Comparison of ENCODE assay signal across 10 cellular contexts in the genomic region with DNA sequence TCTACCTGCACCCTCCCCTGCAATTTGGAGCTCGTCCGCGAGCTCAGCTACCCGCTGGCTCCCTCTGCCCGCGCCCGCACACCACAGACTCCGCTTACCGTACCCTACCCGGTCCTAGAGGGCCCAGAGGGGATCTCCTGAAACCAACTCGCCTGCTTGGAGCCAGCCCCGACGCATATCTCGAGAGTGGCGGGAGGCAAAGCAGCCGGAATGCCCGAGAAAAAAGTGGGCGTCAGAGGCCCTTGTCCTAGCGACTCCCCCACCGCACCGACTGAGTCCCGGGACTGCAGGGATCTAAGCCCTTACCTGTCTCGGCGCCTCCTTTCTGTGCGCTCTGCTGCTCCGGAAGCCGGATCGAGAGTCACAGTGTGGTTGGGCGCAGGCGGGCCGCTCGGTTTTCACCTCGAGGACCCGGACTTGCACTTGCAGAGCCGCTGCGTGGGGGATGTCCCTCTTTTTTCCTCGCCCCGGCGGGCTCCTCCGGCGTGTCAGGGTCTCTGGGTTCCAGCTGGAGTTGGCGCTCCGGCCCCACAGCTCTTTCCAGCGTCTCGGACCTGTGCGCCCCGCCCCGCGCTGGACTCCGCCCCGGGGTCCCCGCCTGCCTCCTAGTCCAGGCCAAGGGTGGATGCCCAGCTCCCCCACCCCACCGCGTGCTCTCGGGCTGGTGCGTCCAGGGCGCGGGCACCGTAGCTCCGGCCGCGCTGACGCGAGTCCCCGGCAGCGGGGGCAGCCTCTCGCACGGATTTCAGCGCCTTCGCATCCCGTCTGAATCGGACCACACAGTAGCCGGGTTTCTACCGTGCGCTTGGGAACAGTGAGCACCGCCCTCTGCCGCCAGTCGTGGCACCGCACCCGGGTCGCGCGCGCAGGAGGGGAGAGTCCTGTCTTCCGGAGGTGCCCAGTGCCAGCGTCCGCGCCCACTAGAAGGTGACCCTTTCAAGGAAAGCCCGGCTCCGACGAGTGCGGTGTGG. TPM values are rescaled to one million over a fixed set of nuclear protein-coding genes. Genes with fewer than 3 reads are reported as not detected.
A peak's percentile ranks its signal among the peaks of the same experiment; 100 is the strongest.
DNase-seq lines count a peak whose midpoint lies in the region; ATAC-seq and TF ChIP-seq lines count a peak whose summit lies in the region.
"Had no signal": no experiment of that assay in that cellular context is flagged by ENCODE, and none has a peak within 500 bp of the region (broad histone marks: within the 10 kb centered on the region; RNA-seq: fewer than 3 reads in every experiment).

PROKR2 (minus strand) TSS at position 767 of the 971 bp plus-strand sequence. CDS start 2,585 bp downstream, outside the sequence.

- intact Hi-C loops in CD8-positive, alpha-beta T cell (cut with DNase I, micrococcal nuclease) = no loop called here
- intact Hi-C loops in OCI-LY7 (cut with micrococcal nuclease; ENCODE audit: unreplicated experiment) = no loop called here

- H3K4me3 ChIP-seq in CD8-positive, alpha-beta T cell (ENCODE audit: low read depth, low read length) = no peak within 1 kb of the TSS
- H3K4me3 ChIP-seq in H7 (ENCODE audit: insufficient read depth, low read depth, low read length) = peak within 1 kb of the TSS; percentile 72
- no peak within 1 kb of the TSS for H3K4me3 ChIP-seq in OCI-LY7 (ENCODE audit: low read depth, low read length, poor library complexity, severe bottlenecking)

- H3K27ac Mint-ChIP-seq in CD8-positive, alpha-beta T cell = no peak within 1 kb of the TSS
- H3K27ac Mint-ChIP-seq in activated naive CD8-positive, alpha-beta T cell treated with anti-CD3 and anti-CD28 coated beads, Interleukin-2, amount 50 U/mL, for 24 hours = no peak within 1 kb of the TSS
- H3K27ac Mint-ChIP-seq: stimulated activated memory B cell treated with anti-CD40 and anti-IgM and Interleukin-4, amounts not matched to agents 10 μg/mL and 1 μg/mL and 100 μg/mL, for 72 hours had no signal

- no peak for ATAC-seq in CD8-positive, alpha-beta T cell
- peak; percentile 38 for ATAC-seq in activated naive CD8-positive, alpha-beta T cell treated with anti-CD3 and anti-CD28 coated beads, Interleukin-2, amount 50 U/mL, for 24 hours
- no peak for ATAC-seq in HG02981 (IDR thresholded peaks at IDR 0.05; ENCODE audit: unreplicated experiment)
- ATAC-seq: stimulated activated memory B cell treated with anti-CD40 and anti-IgM and Interleukin-4, amounts not matched to agents 10 μg/mL and 1 μg/mL and 100 μg/mL, for 72 hours had no signal

- no peak within 1 kb of the TSS for H3K27ac ChIP-seq in CD8-positive, alpha-beta T cell (ENCODE audit: low read depth, low read length)
- H3K27ac ChIP-seq in OCI-LY7 (ENCODE audit: low read depth, low read length, poor library complexity, severe bottlenecking) = no peak within 1 kb of the TSS

- CTCF ChIA-PET in CD8-positive, alpha-beta T cell (lab: Charles Lee) = no interaction called here
- CTCF ChIA-PET in OCI-LY7 (lab: Charles Lee; ENCODE audit: unreplicated experiment) = no interaction called here

- H3K4me2 ChIP-seq in OCI-LY7 (ENCODE audit: low read length) = no peak within 1 kb of the TSS

- peaks cover 2% of the 10 kb centered on the region for H3K4me1 Mint-ChIP-seq in CD8-positive, alpha-beta T cell (ENCODE audit: low read depth)
- H3K4me1 Mint-ChIP-seq in activated naive CD8-positive, alpha-beta T cell treated with anti-CD3 and anti-CD28 coated beads, Interleukin-2, amount 50 U/mL, for 24 hours = no peaks in the 10 kb centered on the region
- H3K4me1 Mint-ChIP-seq: stimulated activated memory B cell treated with anti-CD40 and anti-IgM and Interleukin-4, amounts not matched to agents 10 μg/mL and 1 μg/mL and 100 μg/mL, for 72 hours had no signal

- H3K36me3 Mint-ChIP-seq in CD8-positive, alpha-beta T cell = no peaks in the 10 kb centered on the region
- H3K36me3 Mint-ChIP-seq in activated naive CD8-positive, alpha-beta T cell treated with anti-CD3 and anti-CD28 coated beads, Interleukin-2, amount 50 U/mL, for 24 hours (ENCODE audit: low read depth) = no peaks in the 10 kb centered on the region
- H3K36me3 Mint-ChIP-seq: stimulated activated memory B cell treated with anti-CD40 and anti-IgM and Interleukin-4, amounts not matched to agents 10 μg/mL and 1 μg/mL and 100 μg/mL, for 72 hours had no signal

- peaks cover 6% of the 10 kb centered on the region for H3K27me3 ChIP-seq in CD8-positive, alpha-beta T cell (ENCODE audit: insufficient read depth, low read length)
- H3K27me3 ChIP-seq in H7 (ENCODE audit: control insufficient read depth, insufficient read depth, low read length) = peaks cover 50% of the 10 kb centered on the region

- H3K9me2 ChIP-seq in OCI-LY7 (ENCODE audit: insufficient read depth, low read length) = no peaks in the 10 kb centered on the region

- no peak for TF ChIP-seq CTCF in CD8-positive, alpha-beta T cell (IDR thresholded peaks at IDR 0.05)
- no peak for TF ChIP-seq CTCF in OCI-LY7 (conservative IDR thresholded peaks at IDR 0.05; ENCODE audit: low read length)

- no TSS peak for BruUV-seq in OCI-LY7 (replicated peaks; lab: Mats Ljungman, UMichigan)

- DNase-seq in CD8-positive, alpha-beta T cell = no peak
- DNase-seq in H7 (peak; percentile 89), lung microvascular endothelial cell (ENCODE audit: low read depth in 2 of 2) (peak; percentile 6 to 28), OCI-LY7 (ENCODE audit: low spot score) (no peak), T1000 (lab: John Stamatoyannopoulos, UW) (no peak)
- peak; percentile 25 for DNase-seq in activated naive CD8-positive, alpha-beta T cell treated with anti-CD3 and anti-CD28 coated beads, Interleukin-2, amount 50 U/mL, for 24 hours
- DNase-seq in effector CD4-positive, alpha-beta T cell = no peak

- no peak within 1 kb of the TSS for H2AFZ ChIP-seq in OCI-LY7 (ENCODE audit: low read length)

- H3K36me3 ChIP-seq in CD8-positive, alpha-beta T cell (ENCODE audit: insufficient read depth, low read length) = no peaks in the 10 kb centered on the region
- H3K36me3 ChIP-seq in H7 (replicated peaks; ENCODE audit: control insufficient read depth, insufficient read depth, low read length) (no peaks in the 10 kb centered on the region), OCI-LY7 (ENCODE audit: insufficient read depth, low read length) (no peaks in the 10 kb centered on the region)

- H3K9me3 ChIP-seq in CD8-positive, alpha-beta T cell (ENCODE audit: low read length) = no peaks in the 10 kb centered on the region
- H3K9me3 ChIP-seq in OCI-LY7 (ENCODE audit: low read length) = no peaks in the 10 kb centered on the region

- no peaks in the 10 kb centered on the region for H3K4me1 ChIP-seq in CD8-positive, alpha-beta T cell (ENCODE audit: insufficient read depth, low read length)
- H3K4me1 ChIP-seq in OCI-LY7 (ENCODE audit: insufficient read depth, low read length, poor library complexity, severe bottlenecking) = no peaks in the 10 kb centered on the region

- H3K79me2 ChIP-seq in OCI-LY7 (ENCODE audit: insufficient read depth, low read depth, low read length) = no peaks in the 10 kb centered on the region

- peak within 1 kb of the TSS; percentile 50 for H3K4me3 Mint-ChIP-seq in CD8-positive, alpha-beta T cell
- no peak within 1 kb of the TSS for H3K4me3 Mint-ChIP-seq in activated naive CD8-positive, alpha-beta T cell treated with anti-CD3 and anti-CD28 coated beads, Interleukin-2, amount 50 U/mL, for 24 hours
- H3K4me3 Mint-ChIP-seq: stimulated activated memory B cell treated with anti-CD40 and anti-IgM and Interleukin-4, amounts not matched to agents 10 μg/mL and 1 μg/mL and 100 μg/mL, for 72 hours had no signal

- H3K9me3 Mint-ChIP-seq in CD8-positive, alpha-beta T cell = no peaks in the 10 kb centered on the region
- no peaks in the 10 kb centered on the region for H3K9me3 Mint-ChIP-seq in activated naive CD8-positive, alpha-beta T cell treated with anti-CD3 and anti-CD28 coated beads, Interleukin-2, amount 50 U/mL, for 24 hours

- no peaks in the 10 kb centered on the region for H4K20me1 ChIP-seq in OCI-LY7 (ENCODE audit: insufficient read depth, low read length)

- POLR2A ChIA-PET in CD8-positive, alpha-beta T cell (lab: Charles Lee) = no interaction called here
- POLR2A ChIA-PET in OCI-LY7 (lab: Charles Lee) = no interaction called here

- peaks cover 38% of the 10 kb centered on the region for H3K27me3 Mint-ChIP-seq in CD8-positive, alpha-beta T cell (ENCODE audit: low read depth)
- H3K27me3 Mint-ChIP-seq in activated naive CD8-positive, alpha-beta T cell treated with anti-CD3 and anti-CD28 coated beads, Interleukin-2, amount 50 U/mL, for 24 hours = peaks cover 64% of the 10 kb centered on the region

RNA-seq across cellular contexts. Expression of gene PROKR2, which starts in this region (rescaled TPM):
- not detected for total RNA-seq in CD8-positive, alpha-beta T cell
- 0.74 and 1.2 TPM in 2 replicates for total RNA-seq in H7 (2014; rRNA removed; shearing (Covaris generic))
- not detected in 2 replicates for total RNA-seq in lung microvascular endothelial cell
- not detected in 2 replicates for total RNA-seq in OCI-LY7 (2014; rRNA removed; shearing (Covaris generic))
- total RNA-seq in OCI-LY7 (2022) = not detected in 2 replicates
- total RNA-seq: pulmonary artery endothelial cell had no signal

Comparison
In these comparisons a context has a peak if more than half of its experiments do, and no peak if none do; other contexts are left out.
1. Peak in DNase-seq in lung microvascular endothelial cell; RNA of the gene not detected or under 1 TPM.
2. DNase-seq: peak in H7 (single experiment) and activated naive CD8-positive, alpha-beta T cell treated with anti-CD3 and anti-CD28 coated beads, Interleukin-2, amount 50 U/mL, for 24 hours (single experiment); none in CD8-positive, alpha-beta T cell (0 of 7), OCI-LY7 (single experiment), T1000 (single experiment) and effector CD4-positive, alpha-beta T cell (single experiment).